Comparison of ENCODE assay signal across 8 cellular contexts in the genomic region with DNA sequence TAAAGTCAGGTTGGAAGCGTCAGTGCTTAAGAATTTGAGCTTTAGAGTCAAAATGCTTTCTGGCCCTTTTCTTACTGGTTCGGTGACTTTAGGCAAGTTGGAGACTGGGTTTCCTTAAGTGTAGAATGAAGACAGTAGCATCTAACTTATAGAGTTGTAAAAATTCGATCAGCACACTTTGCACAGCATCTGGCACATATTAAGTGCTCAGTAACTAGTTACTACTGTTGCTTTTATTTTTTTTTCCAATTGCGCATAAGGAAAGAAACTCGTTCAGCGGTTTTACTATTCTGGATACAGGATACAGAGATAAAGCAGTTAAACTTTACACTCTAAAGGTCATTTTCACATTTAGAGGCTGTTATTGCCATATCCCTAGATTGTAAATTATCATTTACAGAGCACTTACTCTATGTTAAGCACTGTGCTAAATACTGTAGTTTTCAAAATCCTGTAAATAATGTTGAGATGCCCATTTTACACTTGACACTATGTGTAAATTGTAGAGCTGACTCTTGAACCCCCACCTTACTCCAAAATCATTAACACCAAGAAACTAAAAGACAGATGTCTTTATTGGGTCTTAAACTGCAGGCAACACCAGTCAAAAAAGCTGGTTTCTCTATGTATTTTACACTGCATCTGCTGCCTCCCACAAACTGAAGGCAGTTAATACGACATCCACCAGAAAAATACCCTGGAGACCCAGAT. TPM values are rescaled to one million over a fixed set of nuclear protein-coding genes. Genes with fewer than 3 reads are reported as not detected.
DNase-seq lines count a peak whose midpoint lies in the region; ATAC-seq and TF ChIP-seq lines count a peak whose summit lies in the region.

No MANE protein-coding gene starts in this region.

- H3F3A ChIP-seq in GM23248 (ENCODE audit: insufficient read depth), result peaks cover 57% of the 10 kb centered on the region

- in situ Hi-C loops in GM23248 (cut with MboI) (no loop called here), gastrocnemius medialis (cut with MboI; ENCODE audit: low sequenced_read_pairs in 4 of 4) (loop anchor here in 1 of 4 donors (25.0 kb wide), 1 partner anchor 187 kb away; no protein-coding TSS in a partner anchor)

- no peak for TF ChIP-seq POLR2A in gastrocnemius medialis (IDR thresholded peaks at IDR 0.05)

- intact Hi-C loops in gastrocnemius medialis (cut with DNase I; ENCODE audit: low total_unique reads), result loop anchor here (1.0 to 2.0 kb wide), 3 partner anchors 35 to 255 kb away; partner anchors contain the start of gene SCAND1

- peak; percentile 71 for DNase-seq in GM23248
- no peak for DNase-seq in T-helper 17 cell
- peak; percentile 38 for DNase-seq in fibroblast of the aortic adventitia (ENCODE audit: low read depth)
- DNase-seq in gastrocnemius medialis, result no peak
- no peak for DNase-seq in H4 (ENCODE audit: low spot score)
- no peak for DNase-seq in islet precursor cell
- DNase-seq in NCI-H1694 (lab: John Stamatoyannopoulos, UW), result no peak

- H3K27me3 Mint-ChIP-seq in T-helper 17 cell, result no peaks in the 10 kb centered on the region

- H3K4me3 Mint-ChIP-seq in T-helper 17 cell, result peak overlapping the region; percentile 99

- H3K4me3 ChIP-seq in GM23248 (peak overlapping the region; percentile 94), fibroblast of the aortic adventitia (ENCODE audit: low read depth, low read length) (peak overlapping the region; percentile 98), gastrocnemius medialis (peak overlapping the region; percentile 85 to 95 (median 92))

- H3K27me3 ChIP-seq in GM23248 (replicated peaks; ENCODE audit: insufficient read depth) (no peaks in the 10 kb centered on the region), gastrocnemius medialis (no peaks in the 10 kb centered on the region)

- H3K36me3 ChIP-seq in GM23248 (ENCODE audit: low read depth) (peaks cover 33% of the 10 kb centered on the region), gastrocnemius medialis (peaks cover 0 to 50% of the 10 kb centered on the region in 2 donors)

- H3K4me1 ChIP-seq in GM23248 (ENCODE audit: insufficient read depth) (peaks cover 48% of the 10 kb centered on the region), gastrocnemius medialis (peaks cover 28 to 46% of the 10 kb centered on the region in 2 donors)

- H3K27ac Mint-ChIP-seq in T-helper 17 cell, result peak overlapping the region; percentile 97

- TF ChIP-seq CTCF in fibroblast of the aortic adventitia (IDR thresholded peaks at IDR 0.05; ENCODE audit: insufficient read depth, low read length) (no peak), gastrocnemius medialis (IDR thresholded peaks at IDR 0.05 in 4 of 5, conservative IDR thresholded peaks at IDR 0.05 in 1 of 5) (no peak)

- ATAC-seq in T-helper 17 cell (no peak), gastrocnemius medialis (no peak), HG02970 (IDR thresholded peaks at IDR 0.05; ENCODE audit: low FRiP score, unreplicated experiment) (no peak)

- no peaks in the 10 kb centered on the region; the same call in 1 of the 2 replicates for H4K20me1 ChIP-seq in GM23248 (ENCODE audit: insufficient read depth)

- peak overlapping the region; percentile 84 for H2AFZ ChIP-seq in GM23248

- H3K9me2 ChIP-seq in GM23248 (ENCODE audit: insufficient read depth), result no peaks in the 10 kb centered on the region

- H3K9me3 ChIP-seq in GM23248 (ENCODE audit: low read depth), result no peaks in the 10 kb centered on the region
- H3K9me3 ChIP-seq in T-helper 17 cell (ENCODE audit: control insufficient read depth, low read length, poor library complexity, severe bottlenecking), result no peaks in the 10 kb centered on the region
- H3K9me3 ChIP-seq in gastrocnemius medialis, result no peaks in the 10 kb centered on the region

- peak overlapping the region; percentile 93 for H3K4me2 ChIP-seq in GM23248 (ENCODE audit: unreplicated experiment)

- peak overlapping the region; percentile 91 for H3K27ac ChIP-seq in GM23248
- H3K27ac ChIP-seq in gastrocnemius medialis, result peak overlapping the region; percentile 88 to 97 (median 96)

- peaks cover 80% of the 10 kb centered on the region for H3K79me2 ChIP-seq in GM23248 (ENCODE audit: insufficient read depth)

- H3K4me1 Mint-ChIP-seq in T-helper 17 cell, result peaks cover 38% of the 10 kb centered on the region

- WGBS in GM23248 (ENCODE audit: low coverage in 1 of 2, low lambda C conversion rate in 2 of 2, missing lambda C conversion rate in 2 of 2), 2 experiments, result 7 to 8% methylated on average over 7 of the region's 7 CpGs

- peaks cover 10% of the 10 kb centered on the region for H3K36me3 Mint-ChIP-seq in T-helper 17 cell (ENCODE audit: low read depth)

- H3K9ac ChIP-seq in GM23248, result peak overlapping the region; percentile 96

RNA-seq across cellular contexts. Expression of gene ROMO1, which starts 0.9 kb away (rescaled TPM):
- total RNA-seq in GM23248 (2014; rRNA removed; shearing (Covaris generic)), result 148 and 311 TPM in 2 replicates
- 525 and 543 TPM in 2 replicates for polyA plus RNA-seq in GM23248 (2016; fragmentation: Nextera tagmentation; extraction: Ambion mirVana)
- 10 to 100 TPM; 35.1 to 37.6 TPM for total RNA-seq in T-helper 17 cell
- 164 and 214 TPM in 2 replicates for total RNA-seq in fibroblast of the aortic adventitia (ENCODE audit: low replicate concordance)
- 100 to 1,000 TPM; 213 to 491 (median 309) TPM for total RNA-seq in gastrocnemius medialis
- total RNA-seq in H4 (2014; rRNA removed; shearing (Covaris generic)), result 392 and 407 TPM in 2 replicates

RNA-seq across cellular contexts. Expression of gene NFS1, which starts 0.9 kb away (rescaled TPM):
- total RNA-seq in GM23248 (2014; rRNA removed; shearing (Covaris generic)), result 35.8 and 56.9 TPM in 2 replicates
- polyA plus RNA-seq in GM23248 (2016; fragmentation: Nextera tagmentation; extraction: Ambion mirVana), result 31.5 and 33.3 TPM in 2 replicates
- total RNA-seq in T-helper 17 cell (10 to 100 TPM; 16.8 to 19.4 TPM), fibroblast of the aortic adventitia (ENCODE audit: low replicate concordance) (5.3 and 19.9 TPM in 2 replicates), gastrocnemius medialis (10 to 100 TPM; 31.5 to 85.8 (median 37.2) TPM)
- total RNA-seq in H4 (2014; rRNA removed; shearing (Covaris generic)), result 27.4 and 42.0 TPM in 2 replicates

RNA-seq across cellular contexts. Expression of gene CPNE1, which starts 35.4 kb away (rescaled TPM):
- 172 and 205 TPM in 2 replicates for total RNA-seq in GM23248 (2014; rRNA removed; shearing (Covaris generic))
- 166 and 178 TPM in 2 replicates for polyA plus RNA-seq in GM23248 (2016; fragmentation: Nextera tagmentation; extraction: Ambion mirVana)
- total RNA-seq in T-helper 17 cell (100 to 1,000 TPM; 215 to 250 TPM), fibroblast of the aortic adventitia (ENCODE audit: low replicate concordance) (127 and 154 TPM in 2 replicates), gastrocnemius medialis (10 to 100 TPM; 37.3 to 60.7 (median 50.1) TPM)
- 174 and 204 TPM in 2 replicates for total RNA-seq in H4 (2014; rRNA removed; shearing (Covaris generic))

RNA-seq across cellular contexts. Expression of gene RBM12, which starts 35.4 kb away (rescaled TPM):
- 31.7 and 36.0 TPM in 2 replicates for total RNA-seq in GM23248 (2014; rRNA removed; shearing (Covaris generic))
- polyA plus RNA-seq in GM23248 (2016; fragmentation: Nextera tagmentation; extraction: Ambion mirVana), result 18.1 and 18.5 TPM in 2 replicates
- total RNA-seq in T-helper 17 cell (10 to 100 TPM; 86.0 to 87.8 TPM), fibroblast of the aortic adventitia (ENCODE audit: low replicate concordance) (49.0 and 65.4 TPM in 2 replicates), gastrocnemius medialis (10 to 100 TPM in 3 of 4 donors, 1 to 10 TPM in 1; 9.8 to 23.7 (median 20.7) TPM)
- total RNA-seq in H4 (2014; rRNA removed; shearing (Covaris generic)), result 37.1 and 62.3 TPM in 2 replicates

RNA-seq across cellular contexts. Expression of gene RBM39, which starts 42.0 kb away (rescaled TPM):
- 247 and 390 TPM in 2 replicates for total RNA-seq in GM23248 (2014; rRNA removed; shearing (Covaris generic))
- polyA plus RNA-seq in GM23248 (2016; fragmentation: Nextera tagmentation; extraction: Ambion mirVana), result 227 and 270 TPM in 2 replicates
- total RNA-seq in T-helper 17 cell (1,000 to 10,000 TPM; 1,047 to 1,109 TPM), fibroblast of the aortic adventitia (ENCODE audit: low replicate concordance) (236 and 510 TPM in 2 replicates), gastrocnemius medialis (100 to 1,000 TPM in 3 of 4 donors, 10 to 100 TPM in 1; 98.5 to 165 (median 130) TPM)
- total RNA-seq in H4 (2014; rRNA removed; shearing (Covaris generic)), result 162 and 164 TPM in 2 replicates

Comparison
In these comparisons a context has a peak if more than half of its experiments do, and no peak if none do; other contexts are left out.
1. DNase-seq: peak in GM23248 (single experiment) and fibroblast of the aortic adventitia (single experiment); none in T-helper 17 cell (0 of 3), gastrocnemius medialis (0 of 2), H4 (single experiment), islet precursor cell (single experiment) and NCI-H1694 (single experiment).
2. Peak in every context shown above with its lines, with median percentiles within 50 percentile points of each other: H3K4me3 ChIP-seq.